In genomic region chr5:137440800-137441199, GRCh38 we compare ENCODE assay signal across 15 cellular contexts. TPM values are rescaled to one million over a fixed set of nuclear protein-coding genes. Genes with fewer than 3 reads are reported as not detected.
DNase-seq lines count a peak whose midpoint lies in the region; ATAC-seq and TF ChIP-seq lines count a peak whose summit lies in the region.
"Had no signal": no experiment of that assay in that cellular context is flagged by ENCODE, and none has a peak within 500 bp of the region (broad histone marks: within the 10 kb centered on the region; RNA-seq: fewer than 3 reads in every experiment).

No MANE protein-coding gene starts in this region.

- H3K27me3 ChIP-seq in esophagus muscularis mucosa: no peaks in the 10 kb centered on the region
- H3K27me3 ChIP-seq in WERI-Rb-1 (ENCODE audit: insufficient read depth, low read depth, severe bottlenecking): no peaks in the 10 kb centered on the region
- H3K27me3 ChIP-seq: BLaER1 treated with 17β-estradiol and CSF1 and Interleukin-3, amounts not matched to agents 10 nM and 100 nM had no signal

- peaks cover 0 to 8% (median 0%) of the 10 kb centered on the region in 4 donors for H3K4me1 ChIP-seq in esophagus muscularis mucosa

- no peak for TF ChIP-seq EP300 in esophagus muscularis mucosa (IDR thresholded peaks at IDR 0.05)

- TF ChIP-seq CTCF in esophagus muscularis mucosa (IDR thresholded peaks at IDR 0.05) (no peak), WERI-Rb-1 (IDR thresholded peaks at IDR 0.05; ENCODE audit: low read depth, low read length) (no peak)

- H3K36me3 ChIP-seq in esophagus muscularis mucosa (no peaks in the 10 kb centered on the region), WERI-Rb-1 (no peaks in the 10 kb centered on the region)
- H3K36me3 ChIP-seq: BLaER1 treated with 17β-estradiol and CSF1 and Interleukin-3, amounts not matched to agents 10 nM and 100 nM had no signal

- TF ChIP-seq POLR2A in esophagus muscularis mucosa (IDR thresholded peaks at IDR 0.05; ENCODE audit: low read depth): no peak

- ATAC-seq in GM21825 (IDR thresholded peaks at IDR 0.05; ENCODE audit: unreplicated experiment) (no peak), GM18520 (IDR thresholded peaks at IDR 0.05; ENCODE audit: unreplicated experiment) (no peak)

- H3K27ac ChIP-seq in esophagus muscularis mucosa (replicated peaks in 1 of 4) (no peak overlapping the region), WERI-Rb-1 (no peak overlapping the region)
- H3K27ac ChIP-seq: BLaER1 treated with 17β-estradiol and CSF1 and Interleukin-3, amounts not matched to agents 10 nM and 100 nM had no signal

- 52% methylated on average over 3 of the region's 3 CpGs for WGBS in esophagus muscularis mucosa

- peak; percentile 25 for DNase-seq in NCI-H2227 (lab: John Stamatoyannopoulos, UW; ENCODE audit: unreplicated experiment)
- DNase-seq in NCI-H2227 treated with DMSO at 0.1 percent for 48 hours (lab: John Stamatoyannopoulos, UW): no peak
- peak; percentile 5 for DNase-seq in NCI-H2081 treated with DMSO at 0.1 percent for 48 hours (lab: John Stamatoyannopoulos, UW)
- DNase-seq in NCI-H69 (lab: John Stamatoyannopoulos, UW): peak; percentile 91
- peak; percentile 24 for DNase-seq in esophagus muscularis mucosa (ENCODE audit: extremely low spot score)
- DNase-seq in WERI-Rb-1: no peak
- DNase-seq: 8988T; Calu3; CD4-positive, CD25-positive, alpha-beta regulatory T cell; DMS 273 treated with DMSO at 0.1 percent for 48 hours; GOT3; H9 had no signal

- H3K9me3 ChIP-seq in esophagus muscularis mucosa (no peaks in the 10 kb centered on the region), WERI-Rb-1 (ENCODE audit: severe bottlenecking) (no peaks in the 10 kb centered on the region)
- H3K9me3 ChIP-seq: BLaER1 treated with 17β-estradiol and CSF1 and Interleukin-3, amounts not matched to agents 10 nM and 100 nM had no signal

- intact Hi-C loops in esophagus muscularis mucosa (cut with DNase I): no loop called here

- H3K4me3 ChIP-seq in esophagus muscularis mucosa: no peak overlapping the region
- H3K4me3 ChIP-seq in WERI-Rb-1 (ENCODE audit: low read depth, low read length): no peak overlapping the region
- H3K4me3 ChIP-seq: BLaER1 treated with 17β-estradiol and CSF1 and Interleukin-3, amounts not matched to agents 10 nM and 100 nM had no signal

RNA-seq across cellular contexts. Expression of gene SPOCK1, which starts 58.3 kb away (rescaled TPM):
- total RNA-seq in esophagus muscularis mucosa: 10 to 100 TPM; 39.0 to 52.4 (median 45.6) TPM

Comparison
In these comparisons a context has a peak if more than half of its experiments do, and no peak if none do; other contexts are left out.
1. DNase-seq: peak in NCI-H2227 (single experiment), NCI-H2081 treated with DMSO at 0.1 percent for 48 hours (single experiment), NCI-H69 (single experiment) and esophagus muscularis mucosa (single experiment); none in NCI-H2227 treated with DMSO at 0.1 percent for 48 hours (single experiment) and WERI-Rb-1 (single experiment).